Comparison of ENCODE assay signal across 2 cellular contexts in genomic region chr2:65781756-65782155, GRCh38.
TF ChIP-seq lines count a peak whose summit lies in the region.

No MANE protein-coding gene starts in this region.

TF ChIP-seq in HepG2, 621 proteins besides CTCF, POLR2A, EP300 and RAD21 (continued from another document):
- TF ChIP-seq, protein P1, sequence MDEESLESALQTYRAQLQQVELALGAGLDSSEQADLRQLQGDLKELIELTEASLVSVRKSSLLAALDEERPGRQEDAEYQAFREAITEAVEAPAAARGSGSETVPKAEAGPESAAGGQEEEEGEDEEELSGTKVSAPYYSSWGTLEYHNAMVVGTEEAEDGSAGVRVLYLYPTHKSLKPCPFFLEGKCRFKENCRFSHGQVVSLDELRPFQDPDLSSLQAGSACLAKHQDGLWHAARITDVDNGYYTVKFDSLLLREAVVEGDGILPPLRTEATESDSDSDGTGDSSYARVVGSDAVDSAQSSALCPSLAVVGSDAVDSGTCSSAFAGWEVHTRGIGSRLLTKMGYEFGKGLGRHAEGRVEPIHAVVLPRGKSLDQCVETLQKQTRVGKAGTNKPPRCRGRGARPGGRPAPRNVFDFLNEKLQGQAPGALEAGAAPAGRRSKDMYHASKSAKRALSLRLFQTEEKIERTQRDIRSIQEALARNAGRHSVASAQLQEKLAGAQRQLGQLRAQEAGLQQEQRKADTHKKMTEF (CRISPR knock-in tag; IDR thresholded peaks at IDR 0.05) = no peak
- TF ChIP-seq FOXA3 (CRISPR knock-in tag; IDR thresholded peaks at IDR 0.05) = no peak
- TF ChIP-seq ZNF556 (CRISPR knock-in tag; IDR thresholded peaks at IDR 0.05; ENCODE audit: borderline replicate concordance) = no peak
- TF ChIP-seq, protein P2, sequence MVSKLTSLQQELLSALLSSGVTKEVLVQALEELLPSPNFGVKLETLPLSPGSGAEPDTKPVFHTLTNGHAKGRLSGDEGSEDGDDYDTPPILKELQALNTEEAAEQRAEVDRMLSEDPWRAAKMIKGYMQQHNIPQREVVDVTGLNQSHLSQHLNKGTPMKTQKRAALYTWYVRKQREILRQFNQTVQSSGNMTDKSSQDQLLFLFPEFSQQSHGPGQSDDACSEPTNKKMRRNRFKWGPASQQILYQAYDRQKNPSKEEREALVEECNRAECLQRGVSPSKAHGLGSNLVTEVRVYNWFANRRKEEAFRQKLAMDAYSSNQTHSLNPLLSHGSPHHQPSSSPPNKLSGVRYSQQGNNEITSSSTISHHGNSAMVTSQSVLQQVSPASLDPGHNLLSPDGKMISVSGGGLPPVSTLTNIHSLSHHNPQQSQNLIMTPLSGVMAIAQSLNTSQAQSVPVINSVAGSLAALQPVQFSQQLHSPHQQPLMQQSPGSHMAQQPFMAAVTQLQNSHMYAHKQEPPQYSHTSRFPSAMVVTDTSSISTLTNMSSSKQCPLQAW (CRISPR knock-in tag; IDR thresholded peaks at IDR 0.05) = no peak
- TF ChIP-seq ZSCAN31 (CRISPR knock-in tag; IDR thresholded peaks at IDR 0.05; ENCODE audit: low read depth) = no peak
- no peak for TF ChIP-seq DMTF1 (CRISPR knock-in tag; IDR thresholded peaks at IDR 0.05)
- TF ChIP-seq MATR3 (CRISPR knock-in tag; IDR thresholded peaks at IDR 0.05) = no peak
- TF ChIP-seq SPEN (CRISPR knock-in tag; IDR thresholded peaks at IDR 0.05; ENCODE audit: low read depth) = no peak

TF ChIP-seq in SK-N-SH, 30 proteins besides CTCF, POLR2A, EP300 and RAD21 (continued from another document):
- no peak for TF ChIP-seq EZH2phosphoT487 (IDR thresholded peaks at IDR 0.05; ENCODE audit: borderline replicate concordance, low read depth)
- TF ChIP-seq RXRA (IDR thresholded peaks at IDR 0.05; ENCODE audit: borderline replicate concordance, low read depth) = no peak
- TF ChIP-seq MXI1 (IDR thresholded peaks at IDR 0.05; ENCODE audit: low read depth, low read length) = no peak
- no peak for TF ChIP-seq POLR2AphosphoS5 (IDR thresholded peaks at IDR 0.05; ENCODE audit: low read depth, low read length)
- no peak for TF ChIP-seq YY1 (IDR thresholded peaks at IDR 0.05; ENCODE audit: low read depth)
- TF ChIP-seq ELF1 (IDR thresholded peaks at IDR 0.05) = no peak
- TF ChIP-seq RCOR1 (IDR thresholded peaks at IDR 0.05; ENCODE audit: low read length) = no peak
- no peak for TF ChIP-seq TAF1 (IDR thresholded peaks at IDR 0.05; ENCODE audit: borderline replicate concordance, low read depth, low read length)
- no peak for TF ChIP-seq PBX3 (IDR thresholded peaks at IDR 0.05)
- TF ChIP-seq SIN3A (IDR thresholded peaks at IDR 0.05; ENCODE audit: borderline replicate concordance, low read depth, low read length) = no peak
- TF ChIP-seq GATA2 (CRISPR knock-in tag; IDR thresholded peaks at IDR 0.05) = no peak
- TF ChIP-seq JUND (IDR thresholded peaks at IDR 0.05) = no peak
- TF ChIP-seq ZBTB33 (IDR thresholded peaks at IDR 0.05; ENCODE audit: borderline replicate concordance, low read depth) = no peak
- TF ChIP-seq NFIC (IDR thresholded peaks at IDR 0.05; ENCODE audit: borderline replicate concordance) = no peak
- TF ChIP-seq TCF12 (IDR thresholded peaks at IDR 0.05) = no peak
- TF ChIP-seq NRF1 (IDR thresholded peaks at IDR 0.05; ENCODE audit: low read depth, low read length) = no peak
- TF ChIP-seq USF1 (IDR thresholded peaks at IDR 0.05; ENCODE audit: borderline replicate concordance, low read depth) = no peak
- TF ChIP-seq FOXM1 (IDR thresholded peaks at IDR 0.05; ENCODE audit: low read depth) = no peak
